In the genomic region with DNA sequence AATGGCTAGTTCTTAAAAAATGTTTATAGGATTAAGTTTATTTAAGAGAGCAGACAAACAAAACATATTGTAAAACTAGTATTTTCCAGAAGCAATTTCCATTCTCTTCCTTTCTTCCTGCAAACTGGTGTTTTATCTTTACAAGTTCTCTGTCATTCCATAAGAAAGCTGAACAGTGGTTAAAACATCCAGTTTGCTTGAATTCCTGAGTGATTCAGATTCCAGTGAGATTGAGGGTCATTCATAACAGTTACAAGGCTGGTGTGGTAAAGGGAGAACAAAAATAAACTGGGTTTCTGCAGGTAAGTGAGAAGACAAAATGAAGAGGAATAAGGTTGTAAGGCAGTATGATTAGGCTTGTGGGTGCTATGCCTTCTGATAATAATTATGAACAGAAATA, we compare ENCODE assay signal across 19 cellular contexts.
DNase-seq lines count a peak whose midpoint lies in the region; ATAC-seq and TF ChIP-seq lines count a peak whose summit lies in the region.
"Had no signal": no experiment of that assay in that cellular context is flagged by ENCODE, and none has a peak within 500 bp of the region (broad histone marks: within the 10 kb centered on the region; RNA-seq: fewer than 3 reads in every experiment).

No MANE protein-coding gene starts in this region.

- H3K27me3 ChIP-seq in ACC112 (ENCODE audit: insufficient read depth, low read length) = no peaks in the 10 kb centered on the region
- no peaks in the 10 kb centered on the region for H3K27me3 ChIP-seq in CD4-positive, alpha-beta T cell (ENCODE audit: control insufficient read depth, insufficient read depth, low read length)
- H3K27me3 ChIP-seq in fibroblast of lung (ENCODE audit: control insufficient read depth, insufficient read depth, low read length) = no peaks in the 10 kb centered on the region

- no peak overlapping the region for H2AFZ ChIP-seq in ACC112 (ENCODE audit: low read length, unreplicated experiment)
- H2AFZ ChIP-seq in fibroblast of lung (ENCODE audit: low read length) = no peak overlapping the region

- peaks cover 11% of the 10 kb centered on the region for H3K36me3 Mint-ChIP-seq in CD4-positive, alpha-beta T cell (ENCODE audit: low read depth)
- peaks cover 46% of the 10 kb centered on the region for H3K36me3 Mint-ChIP-seq in activated T-helper 1 cell treated with anti-CD3 and anti-CD28 coated beads, Interleukin-12 subunit alpha, Interleukin-12 subunit beta, Interleukin-2, Interleukin-4 antibody, amounts not matched to agents 30 ng/mL and 10 ng/mL and 1 ng/mL, durations not matched to agents 14 hours and 24 hours and 36 hours (ENCODE audit: low read depth)
- peaks cover 42% of the 10 kb centered on the region for H3K36me3 Mint-ChIP-seq in activated CD8-positive, alpha-beta memory T cell treated with anti-CD3 and anti-CD28 coated beads, Interleukin-2, amount 10 ng/mL, durations not matched to agents 7 days and 5 days
- H3K36me3 Mint-ChIP-seq: brain had no signal

- H3K9me3 Mint-ChIP-seq in CD4-positive, alpha-beta T cell = no peaks in the 10 kb centered on the region
- no peaks in the 10 kb centered on the region for H3K9me3 Mint-ChIP-seq in activated T-helper 1 cell treated with anti-CD3 and anti-CD28 coated beads, Interleukin-12 subunit alpha, Interleukin-12 subunit beta, Interleukin-2, Interleukin-4 antibody, amounts not matched to agents 30 ng/mL and 10 ng/mL and 1 ng/mL, durations not matched to agents 14 hours and 24 hours and 36 hours
- no peaks in the 10 kb centered on the region for H3K9me3 Mint-ChIP-seq in activated CD8-positive, alpha-beta memory T cell treated with anti-CD3 and anti-CD28 coated beads, Interleukin-2, amount 10 ng/mL, durations not matched to agents 7 days and 5 days (ENCODE audit: low read depth)
- H3K9me3 Mint-ChIP-seq: brain; CD8-positive, alpha-beta memory T cell had no signal

- no peak overlapping the region for H3K9ac ChIP-seq in fibroblast of lung (ENCODE audit: insufficient read depth, low read length)

- H3K36me3 ChIP-seq in ACC112 (ENCODE audit: insufficient read depth, low read length) (peaks cover 46% of the 10 kb centered on the region), fibroblast of lung (ENCODE audit: control insufficient read depth, insufficient read depth, low read length) (peaks cover 9% of the 10 kb centered on the region)

- no peak for TF ChIP-seq CTCF in CD4-positive, alpha-beta T cell (IDR thresholded peaks at IDR 0.05)
- TF ChIP-seq CTCF in fibroblast of lung (conservative IDR thresholded peaks at IDR 0.05 in 1 of 2, IDR thresholded peaks at IDR 0.05 in 1 of 2; ENCODE audit: low read depth in 1 of 2, low read length in 2 of 2) = no peak

- CTCF ChIA-PET in CD4-positive, alpha-beta T cell (lab: Charles Lee) = no interaction called here
- CTCF ChIA-PET in activated CD8-positive, alpha-beta memory T cell treated with anti-CD3 and anti-CD28 coated beads, Interleukin-2, amount 10 ng/mL, durations not matched to agents 7 days and 5 days (lab: Charles Lee) = no interaction called here

- H3K4me3 Mint-ChIP-seq in CD4-positive, alpha-beta T cell = no peak overlapping the region
- H3K4me3 Mint-ChIP-seq in activated T-helper 1 cell treated with anti-CD3 and anti-CD28 coated beads, Interleukin-12 subunit alpha, Interleukin-12 subunit beta, Interleukin-2, Interleukin-4 antibody, amounts not matched to agents 30 ng/mL and 10 ng/mL and 1 ng/mL, durations not matched to agents 14 hours and 24 hours and 36 hours = no peak overlapping the region
- no peak overlapping the region for H3K4me3 Mint-ChIP-seq in activated CD8-positive, alpha-beta memory T cell treated with anti-CD3 and anti-CD28 coated beads, Interleukin-2, amount 10 ng/mL, durations not matched to agents 7 days and 5 days
- H3K4me3 Mint-ChIP-seq: brain; CD8-positive, alpha-beta memory T cell; H9 had no signal

- peaks cover 25% of the 10 kb centered on the region for H3K79me2 ChIP-seq in ACC112 (ENCODE audit: control insufficient read depth, insufficient read depth, low read length, unreplicated experiment)
- H3K79me2 ChIP-seq in fibroblast of lung (ENCODE audit: control insufficient read depth, insufficient read depth, low read length) = peaks cover 38% of the 10 kb centered on the region

- no peak overlapping the region for H3K4me2 ChIP-seq in fibroblast of lung (ENCODE audit: extremely low read depth, insufficient read depth, low read length)

- H3K9me3 ChIP-seq in CD4-positive, alpha-beta T cell (ENCODE audit: control insufficient read depth, low read length) = no peaks in the 10 kb centered on the region
- no peaks in the 10 kb centered on the region for H3K9me3 ChIP-seq in fibroblast of lung (ENCODE audit: control insufficient read depth, insufficient read depth, low read depth, low read length)
- H3K9me3 ChIP-seq: lower lobe of right lung had no signal

- no peak for DNase-seq in CD4-positive, alpha-beta T cell
- no peak for DNase-seq in activated T-helper 1 cell treated with anti-CD3 and anti-CD28 coated beads, Interleukin-12 subunit alpha, Interleukin-12 subunit beta, Interleukin-2, Interleukin-4 antibody, amounts not matched to agents 30 ng/mL and 10 ng/mL and 1 ng/mL, durations not matched to agents 14 hours and 24 hours and 36 hours (ENCODE audit: low spot score)
- peak in 1 of 2 donors; percentile 57 for DNase-seq in fibroblast of lung (ENCODE audit: low read depth in 2 of 2)
- DNase-seq in hippocampal formation (lab: John Stamatoyannopoulos, UW) = no peak
- DNase-seq in activated CD8-positive, alpha-beta memory T cell treated with anti-CD3 and anti-CD28 coated beads, Interleukin-2, amount 10 ng/mL, durations not matched to agents 7 days and 5 days = no peak
- DNase-seq: activated naive CD4-positive, alpha-beta T cell treated with Interleukin-2 at 50 U/mL for 16 hours; CD8-positive, alpha-beta memory T cell; DMS79 treated with DMSO at 0.1 percent for 48 hours; H9; hypothalamus; islet precursor cell; lower lobe of right lung; NCI-H2107; nucleus accumbens had no signal

- H3K4me3 ChIP-seq in ACC112 (ENCODE audit: low read depth, low read length) (no peak overlapping the region), fibroblast of lung (replicated peaks in 1 of 4; ENCODE audit: control extremely low read depth in 1 of 4, insufficient read depth in 1 of 4, low read depth in 3 of 4, low read length in 4 of 4) (no peak overlapping the region)
- H3K4me3 ChIP-seq: lower lobe of right lung had no signal

- no peaks in the 10 kb centered on the region for H3K27me3 Mint-ChIP-seq in CD4-positive, alpha-beta T cell
- H3K27me3 Mint-ChIP-seq in activated T-helper 1 cell treated with anti-CD3 and anti-CD28 coated beads, Interleukin-12 subunit alpha, Interleukin-12 subunit beta, Interleukin-2, Interleukin-4 antibody, amounts not matched to agents 30 ng/mL and 10 ng/mL and 1 ng/mL, durations not matched to agents 14 hours and 24 hours and 36 hours (ENCODE audit: insufficient read depth) = no peaks in the 10 kb centered on the region
- H3K27me3 Mint-ChIP-seq in activated CD8-positive, alpha-beta memory T cell treated with anti-CD3 and anti-CD28 coated beads, Interleukin-2, amount 10 ng/mL, durations not matched to agents 7 days and 5 days = no peaks in the 10 kb centered on the region
- H3K27me3 Mint-ChIP-seq: brain had no signal

- peak overlapping the region; percentile 52 for H3K27ac ChIP-seq in ACC112 (ENCODE audit: low read depth, low read length)
- no peak overlapping the region for H3K27ac ChIP-seq in CD4-positive, alpha-beta T cell (ENCODE audit: low read depth, low read length)
- H3K27ac ChIP-seq in fibroblast of lung (ENCODE audit: insufficient read depth, low read length) = peak overlapping the region; percentile 31
- H3K27ac ChIP-seq: lower lobe of right lung had no signal

- no peaks in the 10 kb centered on the region for H4K20me1 ChIP-seq in fibroblast of lung (ENCODE audit: control insufficient read depth, extremely low read depth, insufficient read depth, low read length)

- no peak for ATAC-seq in CD4-positive, alpha-beta T cell (ENCODE audit: poor library complexity)
- ATAC-seq in activated CD8-positive, alpha-beta memory T cell treated with anti-CD3 and anti-CD28 coated beads, Interleukin-2, amount 10 ng/mL, durations not matched to agents 7 days and 5 days = no peak
- ATAC-seq in GM18498 (IDR thresholded peaks at IDR 0.05; ENCODE audit: unreplicated experiment) (no peak), GM21529 (IDR thresholded peaks at IDR 0.05; ENCODE audit: unreplicated experiment) (no peak)
- ATAC-seq: activated CD4-positive, CD25-positive, alpha-beta regulatory T cell treated with anti-CD3 and anti-CD28 coated beads, Interleukin-2, amount 50 U/mL, for 24 hours; lower lobe of right lung had no signal

- H3K4me1 ChIP-seq in ACC112 (ENCODE audit: control insufficient read depth, insufficient read depth, low read length, unreplicated experiment) = peaks cover 34% of the 10 kb centered on the region
- peaks cover 2% of the 10 kb centered on the region for H3K4me1 ChIP-seq in fibroblast of lung (ENCODE audit: control insufficient read depth, extremely low read depth, insufficient read depth, low read length)

- H3K27ac Mint-ChIP-seq in CD4-positive, alpha-beta T cell = peak overlapping the region; percentile 7
- peak overlapping the region; percentile 68 for H3K27ac Mint-ChIP-seq in activated T-helper 1 cell treated with anti-CD3 and anti-CD28 coated beads, Interleukin-12 subunit alpha, Interleukin-12 subunit beta, Interleukin-2, Interleukin-4 antibody, amounts not matched to agents 30 ng/mL and 10 ng/mL and 1 ng/mL, durations not matched to agents 14 hours and 24 hours and 36 hours
- no peak overlapping the region for H3K27ac Mint-ChIP-seq in activated CD8-positive, alpha-beta memory T cell treated with anti-CD3 and anti-CD28 coated beads, Interleukin-2, amount 10 ng/mL, durations not matched to agents 7 days and 5 days
- H3K27ac Mint-ChIP-seq: H9 had no signal

- H3K4me1 Mint-ChIP-seq in CD4-positive, alpha-beta T cell (ENCODE audit: low read depth) = peaks cover 19% of the 10 kb centered on the region
- H3K4me1 Mint-ChIP-seq in activated T-helper 1 cell treated with anti-CD3 and anti-CD28 coated beads, Interleukin-12 subunit alpha, Interleukin-12 subunit beta, Interleukin-2, Interleukin-4 antibody, amounts not matched to agents 30 ng/mL and 10 ng/mL and 1 ng/mL, durations not matched to agents 14 hours and 24 hours and 36 hours (ENCODE audit: low read depth) = peaks cover 40% of the 10 kb centered on the region
- H3K4me1 Mint-ChIP-seq in activated CD8-positive, alpha-beta memory T cell treated with anti-CD3 and anti-CD28 coated beads, Interleukin-2, amount 10 ng/mL, durations not matched to agents 7 days and 5 days = peaks cover 32% of the 10 kb centered on the region

- POLR2A ChIA-PET in CD4-positive, alpha-beta T cell (lab: Charles Lee) = no interaction called here

- intact Hi-C loops in CD4-positive, alpha-beta T cell (cut with DNase I, micrococcal nuclease) = loop anchor here (5.0 to 10.0 kb wide), 2 partner anchors 228 to 1911 kb away; no protein-coding TSS in a partner anchor
- intact Hi-C loops in activated T-helper 1 cell treated with anti-CD3 and anti-CD28 coated beads, Interleukin-12 subunit alpha, Interleukin-12 subunit beta, Interleukin-2, Interleukin-4 antibody, amounts not matched to agents 30 ng/mL and 10 ng/mL and 1 ng/mL, durations not matched to agents 14 hours and 24 hours and 36 hours (cut with micrococcal nuclease) = no loop called here
